1 cellular context compared by ENCODE assay signal in the genomic region with DNA sequence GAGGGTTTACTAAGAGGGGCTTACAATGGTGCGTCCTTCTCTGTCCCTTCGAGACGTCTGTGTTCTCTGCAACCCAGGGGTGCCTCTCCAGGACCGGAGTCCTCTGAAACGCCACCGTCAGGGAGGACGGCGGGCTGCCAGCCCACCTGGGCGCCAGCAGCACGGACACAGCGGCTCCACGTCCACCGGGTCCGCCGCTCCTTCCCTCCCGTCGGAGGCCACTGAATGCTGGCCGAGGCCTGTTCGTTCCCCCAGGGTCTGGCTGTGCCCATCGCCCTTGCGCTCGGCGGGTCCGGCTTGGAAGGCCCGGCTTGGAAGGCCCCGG.
TF ChIP-seq lines count a peak whose summit lies in the region.

No MANE protein-coding gene starts in this region.

TF ChIP-seq in endothelial cell of umbilical vein, 7 proteins besides CTCF, POLR2A, EP300 and RAD21 (continued from another document):
- TF ChIP-seq, protein P1, sequence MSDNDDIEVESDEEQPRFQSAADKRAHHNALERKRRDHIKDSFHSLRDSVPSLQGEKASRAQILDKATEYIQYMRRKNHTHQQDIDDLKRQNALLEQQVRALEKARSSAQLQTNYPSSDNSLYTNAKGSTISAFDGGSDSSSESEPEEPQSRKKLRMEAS (IDR thresholded peaks at IDR 0.05; ENCODE audit: insufficient read depth, insufficient read length) = no peak
- no peak for TF ChIP-seq MYC (IDR thresholded peaks at IDR 0.05; ENCODE audit: low read depth, low read length)
- no peak for TF ChIP-seq FOS (IDR thresholded peaks at IDR 0.05; ENCODE audit: borderline replicate concordance, insufficient read depth, low read length)
- no peak for TF ChIP-seq EZH2 (IDR thresholded peaks at IDR 0.05; ENCODE audit: borderline replicate concordance, low read depth, low read length, severe bottlenecking)
